ENCODE assay signal across 13 cellular contexts in the genomic region with DNA sequence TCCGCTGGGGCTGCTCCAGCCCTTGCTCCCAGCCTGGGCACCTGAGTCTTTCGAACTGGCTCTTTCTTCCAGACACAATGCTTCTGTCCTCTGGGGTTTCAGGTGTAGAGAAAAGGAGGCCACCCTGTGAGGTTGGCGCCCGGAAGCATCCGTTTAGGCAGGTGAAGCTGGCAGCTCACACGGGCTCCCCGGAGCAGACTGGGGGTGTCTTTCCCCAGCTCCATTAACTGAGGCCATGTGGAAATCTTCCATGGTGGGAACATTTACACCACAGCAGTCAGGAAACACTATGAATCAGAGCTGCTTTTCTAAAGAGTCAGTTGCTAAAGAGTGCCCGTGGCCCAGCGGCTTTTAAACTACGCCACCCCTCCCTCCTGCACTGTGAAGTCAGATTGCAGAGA.
"Had no signal": no experiment of that assay in that cellular context is flagged by ENCODE, and none has a peak within 500 bp of the region (broad histone marks: within the 10 kb centered on the region; RNA-seq: fewer than 3 reads in every experiment).

No MANE protein-coding gene starts in this region.

- H3K27me3 Mint-ChIP-seq: activated naive CD4-positive, alpha-beta T cell treated with anti-CD3 and anti-CD28 coated beads, Interleukin-2, amount 10 ng/mL, durations not matched to agents 7 days and 5 days; T-helper 17 cell had no signal

- FAIRE-seq: colon, islet of Langerhans, small intestine had no signal

- H3K27ac Mint-ChIP-seq: activated naive CD4-positive, alpha-beta T cell treated with anti-CD3 and anti-CD28 coated beads, Interleukin-2, amount 10 ng/mL, durations not matched to agents 7 days and 5 days; activated T-helper 2 cell treated with anti-CD3 and anti-CD28 coated beads, Interferon-gamma antibody, Interleukin-2, Interleukin-4, amounts not matched to agents 10 μg/mL and 5 μg/mL and 100 μg/mL, durations not matched to agents 14 hours and 24 hours and 36 hours; T-helper 17 cell had no signal

- H3K9me3 Mint-ChIP-seq: activated naive CD4-positive, alpha-beta T cell treated with anti-CD3 and anti-CD28 coated beads, Interleukin-2, amount 10 ng/mL, durations not matched to agents 7 days and 5 days; activated T-helper 2 cell treated with anti-CD3 and anti-CD28 coated beads, Interferon-gamma antibody, Interleukin-2, Interleukin-4, amounts not matched to agents 10 μg/mL and 5 μg/mL and 100 μg/mL, durations not matched to agents 14 hours and 24 hours and 36 hours had no signal

- H3K4me3 Mint-ChIP-seq: activated naive CD4-positive, alpha-beta T cell treated with anti-CD3 and anti-CD28 coated beads, Interleukin-2, amount 10 ng/mL, durations not matched to agents 7 days and 5 days; T-helper 17 cell had no signal

- H3K36me3 Mint-ChIP-seq: activated naive CD4-positive, alpha-beta T cell treated with anti-CD3 and anti-CD28 coated beads, Interleukin-2, amount 10 ng/mL, durations not matched to agents 7 days and 5 days had no signal

- DNase-seq: activated CD4-positive, alpha-beta T cell treated with anti-CD3 and anti-CD28 coated beads, Interleukin-2, amount 50 U/mL, for 1 hour; activated naive CD4-positive, alpha-beta T cell treated with anti-CD3 and anti-CD28 coated beads, Interleukin-2, amount 10 ng/mL, durations not matched to agents 7 days and 5 days; activated T-cell treated with anti-CD3 and anti-CD28 coated beads for 4 hours; foreskin melanocyte; mesenchymal stem cell; retina; small intestine; T-helper 17 cell; tibial artery had no signal

- ATAC-seq: left lung, T-helper 17 cell had no signal
